Comparison of ENCODE assay signal across 1 cellular context in genomic region chr3:150114873-150115570, GRCh38.
TF ChIP-seq lines count a peak whose summit lies in the region.

No MANE protein-coding gene starts in this region.

TF ChIP-seq in GM12878, 131 proteins besides CTCF, POLR2A, EP300 and RAD21 (continued from another document and continues in another):
- TF ChIP-seq SPI1 (IDR thresholded peaks at IDR 0.05; ENCODE audit: borderline replicate concordance, insufficient read depth, low read depth, low read length) (no peak), SMARCA5 (IDR thresholded peaks at IDR 0.05) (no peak), SKIL (IDR thresholded peaks at IDR 0.05; ENCODE audit: low read depth, poor library complexity, severe bottlenecking) (peak; percentile 78), STAT3 (IDR thresholded peaks at IDR 0.05; ENCODE audit: low read depth, low read length) (peak; percentile 50; the same call in 1 of the 2 replicates), IRF5 (IDR thresholded peaks at IDR 0.05; ENCODE audit: borderline replicate concordance) (no peak), PKNOX1 (IDR thresholded peaks at IDR 0.05) (no peak), NR2F1 (conservative IDR thresholded peaks at IDR 0.05) (peak; percentile 51; the same call in 1 of the 2 replicates), IRF3 (IDR thresholded peaks at IDR 0.05) (no peak), GABPA (IDR thresholded peaks at IDR 0.05; ENCODE audit: low read depth) (peak; percentile 65; the same call in 1 of the 2 replicates), LARP7 (IDR thresholded peaks at IDR 0.05) (no peak), PAX5 (IDR thresholded peaks at IDR 0.05; ENCODE audit: borderline replicate concordance, low read depth, low read length) (peak; percentile 82; the same call in 1 of the 2 replicates), ELK1 (IDR thresholded peaks at IDR 0.05; ENCODE audit: low read depth, low read length) (no peak), DPF2 (IDR thresholded peaks at IDR 0.05) (peak; percentile 96), BRCA1 (IDR thresholded peaks at IDR 0.05; ENCODE audit: low read depth, low read length) (no peak), SMAD1 (IDR thresholded peaks at IDR 0.05; ENCODE audit: low read depth, partially characterized antibody) (no peak), CBX5 (IDR thresholded peaks at IDR 0.05; ENCODE audit: low read depth) (peak; percentile 61; the same call in 1 of the 2 replicates), RELB (IDR thresholded peaks at IDR 0.05; ENCODE audit: low read depth) (peak; percentile 89), IKZF1 (conservative IDR thresholded peaks at IDR 0.05) (peak; percentile 96), MTA3 (IDR thresholded peaks at IDR 0.05; ENCODE audit: borderline replicate concordance, low read length) (peak; percentile 93; the same call in 1 of the 2 replicates), BACH1 (IDR thresholded peaks at IDR 0.05; ENCODE audit: borderline replicate concordance) (peak; percentile 90; the same call in 1 of the 2 replicates), NKRF (conservative IDR thresholded peaks at IDR 0.05) (no peak), NBN (IDR thresholded peaks at IDR 0.05) (0 out of 2 replicates have a peak, but pooled peaks have one; percentile 56), MTA2 (IDR thresholded peaks at IDR 0.05; ENCODE audit: low read depth) (peak; percentile 98), MXI1 (IDR thresholded peaks at IDR 0.05; ENCODE audit: low read depth, low read length) (peak; percentile 27; the same call in 1 of the 2 replicates), TCF12 (IDR thresholded peaks at IDR 0.05; ENCODE audit: low read depth, low read length) (no peak), BHLHE40 (IDR thresholded peaks at IDR 0.05; ENCODE audit: borderline replicate concordance in 1 of 2, low read depth in 2 of 2, low read length in 1 of 2) (peak in 1 of 2 experiments; percentile 38; a peak in 1 of 4 replicates), SP1 (IDR thresholded peaks at IDR 0.05; ENCODE audit: low read depth, low read length) (no peak), IKZF2 (IDR thresholded peaks at IDR 0.05) (peak; percentile 99), CEBPB (IDR thresholded peaks at IDR 0.05; ENCODE audit: borderline replicate concordance in 1 of 2, low read depth in 2 of 2, low read length in 2 of 2) (0 out of 4 replicates have a peak, but pooled peaks of 1 of the 2 experiments have one; percentile 26), SRF (IDR thresholded peaks at IDR 0.05; ENCODE audit: low read depth in 2 of 2, low read length in 2 of 2) (peak in 1 of 2 experiments; percentile 58; a peak in 1 of 4 replicates), ATF2 (IDR thresholded peaks at IDR 0.05; ENCODE audit: low read length) (peak; percentile 96), ZBTB11 (CRISPR knock-in tag; IDR thresholded peaks at IDR 0.05) (no peak), EED (IDR thresholded peaks at IDR 0.05; ENCODE audit: low read depth) (peak; percentile 91), FOXK2 (IDR thresholded peaks at IDR 0.05) (no peak), CHD2 (IDR thresholded peaks at IDR 0.05; ENCODE audit: borderline replicate concordance, low read depth, low read length) (0 out of 2 replicates have a peak, but pooled peaks have one; percentile 23), IRF4 (IDR thresholded peaks at IDR 0.05; ENCODE audit: low read depth, low read length) (peak; percentile 99), TCF7 (IDR thresholded peaks at IDR 0.05; ENCODE audit: borderline replicate concordance) (peak; percentile 70), ZBTB40 (IDR thresholded peaks at IDR 0.05; ENCODE audit: borderline replicate concordance) (peak; percentile 64)
